ENCODE assay signal across 12 cellular contexts in the genomic region with DNA sequence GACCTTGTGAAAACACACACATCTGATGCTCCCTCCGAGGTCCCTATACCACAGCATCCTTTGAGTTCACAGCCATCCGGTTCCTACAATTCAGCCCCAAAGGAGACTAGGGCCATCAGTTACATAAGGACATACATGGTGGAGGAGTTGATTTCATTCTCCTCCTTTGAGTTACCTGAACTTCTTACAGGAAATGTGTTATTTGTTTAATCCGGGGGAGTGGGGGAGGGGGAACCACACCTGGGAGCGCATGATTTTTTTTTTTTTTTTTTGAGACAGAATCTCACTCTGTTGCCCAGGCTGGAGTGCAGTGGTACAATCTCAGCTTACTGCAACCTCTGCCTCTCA. TPM values are rescaled to one million over a fixed set of nuclear protein-coding genes. Genes with fewer than 3 reads are reported as not detected.
DNase-seq lines count a peak whose midpoint lies in the region; ATAC-seq and TF ChIP-seq lines count a peak whose summit lies in the region.
"Had no signal": no experiment of that assay in that cellular context is flagged by ENCODE, and none has a peak within 500 bp of the region (broad histone marks: within the 10 kb centered on the region; RNA-seq: fewer than 3 reads in every experiment).

No MANE protein-coding gene starts in this region.

- H3K27ac Mint-ChIP-seq in T-helper 2 cell treated with Interferon-gamma antibody and Interleukin-4, amounts not matched to agents 5 μg/mL and 100 μg/mL, for 36 hours = peak overlapping the region; percentile 92

- H3K9me3 Mint-ChIP-seq in T-helper 2 cell treated with Interferon-gamma antibody and Interleukin-4, amounts not matched to agents 5 μg/mL and 100 μg/mL, for 36 hours = no peaks in the 10 kb centered on the region

- no peaks in the 10 kb centered on the region for H3K79me2 ChIP-seq in osteoblast (ENCODE audit: insufficient read depth, low read length)

- no peaks in the 10 kb centered on the region for H3K4me1 ChIP-seq in osteoblast (ENCODE audit: insufficient read depth, low read length)

- no peak for TF ChIP-seq CTCF in osteoblast (IDR thresholded peaks at IDR 0.05; ENCODE audit: extremely low read depth, low read depth, low read length)

- no peak for ATAC-seq in activated CD4-positive, CD25-positive, alpha-beta regulatory T cell treated with anti-CD3 and anti-CD28 coated beads, Interleukin-2, amount 50 U/mL, for 24 hours
- peak; percentile 8 for ATAC-seq in HG02678 (IDR thresholded peaks at IDR 0.05; ENCODE audit: unreplicated experiment)

- peaks cover 79% of the 10 kb centered on the region for H3K36me3 Mint-ChIP-seq in T-helper 2 cell treated with Interferon-gamma antibody and Interleukin-4, amounts not matched to agents 5 μg/mL and 100 μg/mL, for 36 hours (ENCODE audit: low read depth)

- H3K9me3 ChIP-seq in osteoblast (ENCODE audit: low read depth, low read length) = no peaks in the 10 kb centered on the region

- H3K27ac ChIP-seq in osteoblast (ENCODE audit: low read depth, low read length) = no peak overlapping the region

- H3K27me3 ChIP-seq in osteoblast (ENCODE audit: insufficient read depth, low read length) = peaks cover 2% of the 10 kb centered on the region

- DNase-seq in activated CD4-positive, CD25-positive, alpha-beta regulatory T cell treated with anti-CD3 and anti-CD28 coated beads, Interleukin-2, amount 50 U/mL, for 72 hours = peak; percentile 17
- no peak for DNase-seq in T-helper 2 cell treated with Interferon-gamma antibody and Interleukin-4, amounts not matched to agents 5 μg/mL and 100 μg/mL, for 36 hours (ENCODE audit: low spot score)
- DNase-seq in osteoblast (ENCODE audit: insufficient read length, low spot score, missing footprints) = peak; percentile 37
- no peak for DNase-seq in C1 segment of cervical spinal cord (lab: John Stamatoyannopoulos, UW)
- DNase-seq in SW 1271 (lab: John Stamatoyannopoulos, UW) = no peak
- DNase-seq in DMS153 treated with DMSO at 0.1 percent for 48 hours (lab: John Stamatoyannopoulos, UW; ENCODE audit: unreplicated experiment) = no peak
- DNase-seq: 8988T, activated gamma-delta T cell treated with Interleukin-2 at 50 U/mL for 16 hours, HCEC 1CT, NCI-H748 treated with DMSO at 0.1 percent for 48 hours had no signal

- H3K4me3 ChIP-seq in osteoblast (ENCODE audit: insufficient read depth, low read length) = no peak overlapping the region

- H2AFZ ChIP-seq in osteoblast (ENCODE audit: low read length) = no peak overlapping the region

- H3K4me2 ChIP-seq in osteoblast (ENCODE audit: insufficient read depth, low read length) = no peak overlapping the region

- H3K36me3 ChIP-seq in osteoblast (ENCODE audit: insufficient read depth, low read length) = no peaks in the 10 kb centered on the region

- H3K27me3 Mint-ChIP-seq in T-helper 2 cell treated with Interferon-gamma antibody and Interleukin-4, amounts not matched to agents 5 μg/mL and 100 μg/mL, for 36 hours (ENCODE audit: low read depth) = no peaks in the 10 kb centered on the region

- H4K20me1 ChIP-seq in osteoblast (ENCODE audit: insufficient read depth, low read length) = no peaks in the 10 kb centered on the region

- H3K4me3 Mint-ChIP-seq in T-helper 2 cell treated with Interferon-gamma antibody and Interleukin-4, amounts not matched to agents 5 μg/mL and 100 μg/mL, for 36 hours = peak overlapping the region; percentile 80

- H3K4me1 Mint-ChIP-seq in T-helper 2 cell treated with Interferon-gamma antibody and Interleukin-4, amounts not matched to agents 5 μg/mL and 100 μg/mL, for 36 hours (ENCODE audit: low read depth) = peaks cover 88% of the 10 kb centered on the region

RNA-seq across cellular contexts. Expression of a gene that starts 30.7 kb away (rescaled TPM):
- 0.72 and 0.88 TPM in 2 replicates for total RNA-seq in osteoblast

Comparison
In these comparisons a context has a peak if more than half of its experiments do, and no peak if none do; other contexts are left out.
1. DNase-seq: peak in activated CD4-positive, CD25-positive, alpha-beta regulatory T cell treated with anti-CD3 and anti-CD28 coated beads, Interleukin-2, amount 50 U/mL, for 72 hours (single experiment) and osteoblast (single experiment); none in T-helper 2 cell treated with Interferon-gamma antibody and Interleukin-4, amounts not matched to agents 5 μg/mL and 100 μg/mL, for 36 hours (single experiment), C1 segment of cervical spinal cord (0 of 14), SW 1271 (0 of 2) and DMS153 treated with DMSO at 0.1 percent for 48 hours (single experiment).